In genomic region chr1:44688760-44689446, GRCh38 we compare ENCODE assay signal across 24 cellular contexts. TPM values are rescaled to one million over a fixed set of nuclear protein-coding genes. Genes with fewer than 3 reads are reported as not detected.
"Had no signal": no experiment of that assay in that cellular context is flagged by ENCODE, and none has a peak within 500 bp of the region (broad histone marks: within the 10 kb centered on the region; RNA-seq: fewer than 3 reads in every experiment).

No MANE protein-coding gene starts in this region.

- H3K9me3 ChIP-seq: body of pancreas, heart left ventricle had no signal

- H3K9me3 Mint-ChIP-seq: activated CD8-positive, alpha-beta T cell treated with anti-CD3 and anti-CD28 coated beads for 36 hours; activated naive CD4-positive, alpha-beta T cell treated with anti-CD3 and anti-CD28 coated beads, Interleukin-2, amount 50 U/mL, for 24 hours; activated T-cell treated with anti-CD3 and anti-CD28 coated beads, Interleukin-2, amount 50 U/mL, for 4 hours; naive B cell; T-helper 1 cell treated with Interleukin-12 subunit alpha and Interleukin-12 subunit beta and Interleukin-4 antibody, amounts not matched to agents 30 μg/mL and 1 μg/mL, for 36 hours had no signal

- H3K36me3 Mint-ChIP-seq: naive B cell had no signal

- H3K27ac ChIP-seq: body of pancreas, coronary artery, heart left ventricle, WERI-Rb-1 had no signal

- ATAC-seq: activated CD8-positive, alpha-beta T cell treated with anti-CD3 and anti-CD28 coated beads for 36 hours; activated T-cell treated with anti-CD3 and anti-CD28 coated beads, Interleukin-2, amount 50 U/mL, for 4 hours; body of pancreas; heart left ventricle had no signal

- DNase-seq: activated CD4-positive, alpha-beta T cell treated with anti-CD3 and anti-CD28 coated beads for 4 hours; activated CD8-positive, alpha-beta T cell treated with anti-CD3 and anti-CD28 coated beads for 36 hours; activated effector memory CD4-positive, alpha-beta T cell treated with Interleukin-2 at 50 U/mL for 16 hours; activated T-cell treated with anti-CD3 and anti-CD28 coated beads, Interleukin-2, amount 50 U/mL, for 4 hours; amygdala; body of pancreas; caudate nucleus; effector CD4-positive, alpha-beta T cell; foreskin melanocyte; heart left ventricle; naive B cell; stimulated activated CD4-positive, alpha-beta T cell treated with anti-CD3 and anti-CD28 coated beads, Interleukin-4, amount 100 ng/mL, for 4 hours; stimulated activated CD8-positive, alpha-beta memory T cell treated with anti-CD3 and anti-CD28 coated beads, Interleukin-4, amount 100 ng/mL, for 48 hours; stimulated activated naive CD4-positive, alpha-beta T cell treated with Interleukin-2 at 50 U/mL for 16 hours; substantia nigra; trophoblast cell; WERI-Rb-1 had no signal

- FAIRE-seq: endothelial cell of umbilical vein had no signal

- H3K27me3 ChIP-seq: body of pancreas, heart left ventricle had no signal

- H3K27ac Mint-ChIP-seq: activated CD8-positive, alpha-beta T cell treated with anti-CD3 and anti-CD28 coated beads for 36 hours; activated naive CD4-positive, alpha-beta T cell treated with anti-CD3 and anti-CD28 coated beads, Interleukin-2, amount 50 U/mL, for 24 hours; naive B cell; T-helper 1 cell treated with Interleukin-12 subunit alpha and Interleukin-12 subunit beta and Interleukin-4 antibody, amounts not matched to agents 30 μg/mL and 1 μg/mL, for 36 hours had no signal

- H3K4me3 ChIP-seq: body of pancreas, coronary artery, heart left ventricle, lung had no signal

- H3K27me3 Mint-ChIP-seq: activated CD8-positive, alpha-beta T cell treated with anti-CD3 and anti-CD28 coated beads for 36 hours; activated naive CD4-positive, alpha-beta T cell treated with anti-CD3 and anti-CD28 coated beads, Interleukin-2, amount 50 U/mL, for 24 hours had no signal

- H3K4me1 ChIP-seq: body of pancreas had no signal

- H3K36me3 ChIP-seq: heart left ventricle, WERI-Rb-1 had no signal

- H3K4me3 Mint-ChIP-seq: activated CD8-positive, alpha-beta T cell treated with anti-CD3 and anti-CD28 coated beads for 36 hours; activated naive CD4-positive, alpha-beta T cell treated with anti-CD3 and anti-CD28 coated beads, Interleukin-2, amount 50 U/mL, for 24 hours; activated T-cell treated with anti-CD3 and anti-CD28 coated beads, Interleukin-2, amount 50 U/mL, for 4 hours; naive B cell; T-helper 1 cell treated with Interleukin-12 subunit alpha and Interleukin-12 subunit beta and Interleukin-4 antibody, amounts not matched to agents 30 μg/mL and 1 μg/mL, for 36 hours had no signal

RNA-seq across cellular contexts. Expression of gene ARMH1, which starts 14.4 kb away (rescaled TPM):
- total RNA-seq: endothelial cell of umbilical vein had no signal

RNA-seq across cellular contexts. Expression of gene RNU5D-1, which starts 42.1 kb away (rescaled TPM):
- total RNA-seq: activated CD8-positive, alpha-beta T cell treated with anti-CD3 and anti-CD28 coated beads for 36 hours; activated T-cell treated with anti-CD3 and anti-CD28 coated beads, Interleukin-2, amount 50 U/mL, for 4 hours; body of pancreas; endothelial cell of umbilical vein; heart left ventricle; lung; renal cortical epithelial cell; skeletal muscle tissue had no signal
- polyA plus RNA-seq: endothelial cell of umbilical vein, heart left ventricle, lung had no signal

RNA-seq across cellular contexts. Expression of gene KIF2C, which starts 50.7 kb away (rescaled TPM):
- total RNA-seq: body of pancreas had no signal
